ENCODE assay signal across 17 cellular contexts in genomic region chr16:53198933-53199332, GRCh38.
A peak's percentile ranks its signal among the peaks of the same experiment; 100 is the strongest.
DNase-seq lines count a peak whose midpoint lies in the region; ATAC-seq, FAIRE-seq and TF ChIP-seq lines count a peak whose summit lies in the region.
"Had no signal": no experiment of that assay in that cellular context is flagged by ENCODE, and none has a peak within 500 bp of the region (broad histone marks: within the 10 kb centered on the region; RNA-seq: fewer than 3 reads in every experiment).

No MANE protein-coding gene starts in this region.

- SMC1A ChIA-PET in GM12878 (lab: Charles Lee; ENCODE audit: uncharacterized antibody, unreplicated experiment), result no interaction called here

- TF ChIP-seq CTCF in GM12878 (IDR thresholded peaks at IDR 0.05 in 2 of 3, conservative IDR thresholded peaks at IDR 0.05 in 1 of 3; ENCODE audit: control insufficient read depth in 2 of 3, extremely low read depth in 1 of 3, insufficient read depth in 1 of 3, low read depth in 3 of 3, low read length in 3 of 3) (no peak), testis (IDR thresholded peaks at IDR 0.05) (no peak), ovary (IDR thresholded peaks at IDR 0.05) (no peak)

- POLR2A ChIA-PET in GM12878 (lab: Charles Lee), result no interaction called here

- CTCF ChIA-PET in GM12878 (lab: Yijun Ruan, JAX), result interaction anchor here (1.6 kb wide), 1 partner anchor 144 kb away, joined by 3 read pairs; the partner anchor contains the start of gene CHD9

- TF ChIP-seq RAD21 in GM12878 (IDR thresholded peaks at IDR 0.05; ENCODE audit: insufficient read depth, low read depth, low read length), result no peak

- H3K4me3 ChIP-seq in GM12878, result no peak overlapping the region
- H3K4me3 ChIP-seq in testis, result no peak overlapping the region
- no peak overlapping the region for H3K4me3 ChIP-seq in ovary
- H3K4me3 ChIP-seq: BLaER1, GM23338 had no signal

- ATAC-seq in GM18508 (IDR thresholded peaks at IDR 0.05; ENCODE audit: insufficient read depth, unreplicated experiment), result peak; percentile 57
- ATAC-seq in GM18907 (IDR thresholded peaks at IDR 0.05; ENCODE audit: unreplicated experiment), result peak; percentile 71
- ATAC-seq in GM12878, result peak; percentile 87
- ATAC-seq: GM23338 had no signal

- peaks cover 7% of the 10 kb centered on the region for H3K79me2 ChIP-seq in GM12878 (ENCODE audit: control insufficient read depth, insufficient read depth, low read length)

- FAIRE-seq in GM12878 (lab: Jason Lieb, UNC), result no peak

- H3K36me3 ChIP-seq in GM12878 (ENCODE audit: control insufficient read depth in 2 of 2, insufficient read depth in 2 of 2, low read length in 1 of 2), result peaks cover 0 to 3% of the 10 kb centered on the region in 2 experiments; a peak in 1 of 4 replicates
- no peaks in the 10 kb centered on the region for H3K36me3 ChIP-seq in testis (ENCODE audit: low read depth, missing control alignments)
- no peaks in the 10 kb centered on the region for H3K36me3 ChIP-seq in ovary

- intact Hi-C loops in GM12878 (cut with micrococcal nuclease; ENCODE audit: unreplicated experiment), result no loop called here
- intact Hi-C loops in testis (cut with DNase I; ENCODE audit: low total_unique reads), result no loop called here
- intact Hi-C loops in ovary (cut with DNase I), result no loop called here

- H3K9me3 ChIP-seq in GM12878 (replicated peaks; ENCODE audit: control insufficient read depth, insufficient read depth, low read length) (no peaks in the 10 kb centered on the region; the same call in 2 of the 3 replicates), testis (no peaks in the 10 kb centered on the region), ovary (no peaks in the 10 kb centered on the region)

- RAD21 ChIA-PET in GM12878 (lab: Charles Lee; ENCODE audit: unreplicated experiment), result no interaction called here

- in situ Hi-C loops in GM12878 (cut with MboI), result no loop called here

- TF ChIP-seq EP300 in GM12878 (IDR thresholded peaks at IDR 0.05; ENCODE audit: borderline replicate concordance in 1 of 2, control insufficient read depth in 1 of 2, low read depth in 2 of 2, low read length in 2 of 2) (no peak), ovary (IDR thresholded peaks at IDR 0.05) (no peak)

- no peaks in the 10 kb centered on the region for H4K20me1 ChIP-seq in GM12878 (ENCODE audit: control insufficient read depth, insufficient read depth)

- no peak overlapping the region for H3K4me2 ChIP-seq in GM12878 (ENCODE audit: control insufficient read depth, insufficient read depth)
- H3K4me2 ChIP-seq: BLaER1, GM23338, KMS-11 had no signal

- H3K27ac ChIP-seq in GM12878 (ENCODE audit: control insufficient read depth, insufficient read depth) (no peak overlapping the region), testis (no peak overlapping the region), ovary (no peak overlapping the region)
- H3K27ac ChIP-seq: BLaER1, HL-60, KMS-11 had no signal

- H3K4me1 ChIP-seq in GM12878 (ENCODE audit: control insufficient read depth, insufficient read depth, low read length) (no peaks in the 10 kb centered on the region), testis (no peaks in the 10 kb centered on the region), ovary (ENCODE audit: insufficient read depth) (peaks cover 1% of the 10 kb centered on the region)
- H3K4me1 ChIP-seq: BLaER1 had no signal

- H3K27me3 ChIP-seq in GM12878 (replicated peaks in 1 of 2; ENCODE audit: control insufficient read depth in 2 of 2, insufficient read depth in 2 of 2, low read length in 1 of 2) (no peaks in the 10 kb centered on the region), testis (no peaks in the 10 kb centered on the region), ovary (no peaks in the 10 kb centered on the region)
- H3K27me3 ChIP-seq: BLaER1 had no signal

- TF ChIP-seq POLR2A in GM12878 (IDR thresholded peaks at IDR 0.05; ENCODE audit: low read depth, low read length), result no peak
- no peak for TF ChIP-seq POLR2A in testis (IDR thresholded peaks at IDR 0.05)
- no peak for TF ChIP-seq POLR2A in ovary (IDR thresholded peaks at IDR 0.05)

- no TSS peak for BruUV-seq in GM12878 (replicated peaks; lab: Mats Ljungman, UMichigan)

- DNase-seq in GM12878 (ENCODE audit: low read depth, low spot score) (no peak), kidney tubule cell (ENCODE audit: low spot score) (no peak), testis (no peak), ovary (no peak), RPMI8226 (no peak)
- DNase-seq: ACHN; CD4-positive, alpha-beta memory T cell; DMS153; DMS79; GDM1; HCEC 1CT had no signal

- H3K9ac ChIP-seq in GM12878 (ENCODE audit: control insufficient read depth, insufficient read depth, low read length), result no peak overlapping the region
- H3K9ac ChIP-seq: BLaER1, KMS-11 had no signal

- H2AFZ ChIP-seq in GM12878 (ENCODE audit: control insufficient read depth, low read depth, low read length), result no peak overlapping the region
- H2AFZ ChIP-seq: GM23338 had no signal

TF ChIP-seq in GM12878, 131 proteins besides CTCF, POLR2A, EP300 and RAD21:
- no peak for TF ChIP-seq ZNF622 (IDR thresholded peaks at IDR 0.05)
- TF ChIP-seq CREM (IDR thresholded peaks at IDR 0.05; ENCODE audit: low read depth), result no peak
- TF ChIP-seq SRF (IDR thresholded peaks at IDR 0.05; ENCODE audit: low read depth in 2 of 2, low read length in 2 of 2), result no peak
- no peak for TF ChIP-seq MEF2B (IDR thresholded peaks at IDR 0.05; ENCODE audit: partially characterized antibody, poor library complexity, severe bottlenecking)
- TF ChIP-seq EED (IDR thresholded peaks at IDR 0.05; ENCODE audit: low read depth), result no peak
- TF ChIP-seq MTA2 (IDR thresholded peaks at IDR 0.05; ENCODE audit: low read depth), result no peak
- no peak for TF ChIP-seq CREB1 (IDR thresholded peaks at IDR 0.05; ENCODE audit: low read depth)
- no peak for TF ChIP-seq EGR1 (IDR thresholded peaks at IDR 0.05; ENCODE audit: borderline replicate concordance in 1 of 2, low read depth in 2 of 2, low read length in 2 of 2)
- no peak for TF ChIP-seq BCL3 (IDR thresholded peaks at IDR 0.05; ENCODE audit: borderline replicate concordance, insufficient read depth, low read depth, low read length, poor library complexity, severe bottlenecking)
- no peak for TF ChIP-seq NFIC (IDR thresholded peaks at IDR 0.05; ENCODE audit: low read depth, low read length)
- TF ChIP-seq PBX3 (IDR thresholded peaks at IDR 0.05; ENCODE audit: insufficient replicate concordance, low read depth, low read length), result no peak
- no peak for TF ChIP-seq TCF3 (IDR thresholded peaks at IDR 0.05; ENCODE audit: borderline replicate concordance, insufficient read depth, low read depth, low read length)
- TF ChIP-seq SIN3A (IDR thresholded peaks at IDR 0.05; ENCODE audit: low read depth, low read length), result no peak
- no peak for TF ChIP-seq ELK1 (IDR thresholded peaks at IDR 0.05; ENCODE audit: low read depth, low read length)
- TF ChIP-seq NR2C2 (IDR thresholded peaks at IDR 0.05; ENCODE audit: borderline replicate concordance, control insufficient read depth, insufficient read length, low read depth), result no peak
- no peak for TF ChIP-seq CBX3 (IDR thresholded peaks at IDR 0.05; ENCODE audit: borderline replicate concordance, low read depth)
TF ChIP-seq in GM12878: peak in this region for 0.
